In the genomic region with DNA sequence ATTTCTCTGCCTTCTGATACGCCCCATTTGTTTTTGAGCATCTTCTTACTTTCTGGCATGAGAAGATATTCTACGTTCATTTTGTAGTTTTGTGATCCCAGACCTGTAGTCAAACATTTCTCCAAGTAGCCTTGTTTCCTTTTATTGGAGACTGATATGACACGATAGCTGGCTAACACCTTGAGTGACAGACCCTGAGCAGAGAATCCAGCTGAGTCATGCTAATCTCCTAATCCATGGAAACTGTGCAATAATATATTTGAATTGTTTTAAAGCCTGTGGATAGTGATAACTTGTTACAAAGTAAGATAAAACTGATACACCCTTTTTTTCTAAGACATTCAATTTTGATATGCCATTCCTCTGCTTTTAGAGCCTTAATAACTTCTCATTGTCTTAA, we compare ENCODE assay signal across 11 cellular contexts. TPM values are rescaled to one million over a fixed set of nuclear protein-coding genes. Genes with fewer than 3 reads are reported as not detected.
A peak's percentile ranks its signal among the peaks of the same experiment; 100 is the strongest.
DNase-seq lines count a peak whose midpoint lies in the region; ATAC-seq and TF ChIP-seq lines count a peak whose summit lies in the region.
"Had no signal": no experiment of that assay in that cellular context is flagged by ENCODE, and none has a peak within 500 bp of the region (broad histone marks: within the 10 kb centered on the region; RNA-seq: fewer than 3 reads in every experiment).

No MANE protein-coding gene starts in this region.

- H3K79me2 ChIP-seq in smooth muscle cell (ENCODE audit: low read depth) = no peaks in the 10 kb centered on the region

- H3K9me3 ChIP-seq in heart right ventricle (no peaks in the 10 kb centered on the region), lower lobe of right lung (no peaks in the 10 kb centered on the region), upper lobe of left lung (no peaks in the 10 kb centered on the region), smooth muscle cell (replicated peaks; ENCODE audit: low read depth) (no peaks in the 10 kb centered on the region)
- H3K9me3 ChIP-seq: ovary had no signal

- DNase-seq in heart right ventricle (no peak), cardiac septum (ENCODE audit: low spot score) (no peak), lower lobe of right lung (no peak), upper lobe of left lung (no peak), head of caudate nucleus (no peak), lower leg skin (ENCODE audit: low spot score in 2 of 2) (no peak), smooth muscle cell (lab: John Stamatoyannopoulos, UW; ENCODE audit: unreplicated experiment) (no peak)
- DNase-seq in activated naive CD8-positive, alpha-beta T cell treated with anti-CD3 and anti-CD28 coated beads, Interleukin-2, amount 50 U/mL, for 24 hours = no peak
- DNase-seq: NCI-H2081 treated with DMSO at 0.1 percent for 48 hours, SW 1271 had no signal

- H3F3A ChIP-seq in smooth muscle cell (ENCODE audit: low read depth) = peaks cover 5% of the 10 kb centered on the region

- no peak for ATAC-seq in heart right ventricle
- ATAC-seq in activated naive CD8-positive, alpha-beta T cell treated with anti-CD3 and anti-CD28 coated beads, Interleukin-2, amount 50 U/mL, for 24 hours = no peak
- ATAC-seq in lower lobe of right lung = no peak
- no peak for ATAC-seq in upper lobe of left lung (ENCODE audit: low FRiP score in 2 of 2)

- no peak overlapping the region for H3K4me2 ChIP-seq in smooth muscle cell

- H4K20me1 ChIP-seq in smooth muscle cell (ENCODE audit: low read depth) = no peaks in the 10 kb centered on the region

- H3K4me1 ChIP-seq in heart right ventricle (peaks cover 0 to 55% (median 19%) of the 10 kb centered on the region in 9 donors), lower lobe of right lung (peaks cover 18% of the 10 kb centered on the region), upper lobe of left lung (peaks cover 7 to 35% (median 11%) of the 10 kb centered on the region in 4 donors), smooth muscle cell (ENCODE audit: low read depth) (no peaks in the 10 kb centered on the region)

- 44 to 68% methylated on average over 3 of the region's 3 CpGs for WGBS in heart right ventricle, 2 donors
- WGBS in upper lobe of left lung, 2 donors = 75 to 80% methylated on average over 3 of the region's 3 CpGs
- 71 to 74% methylated on average over 3 of the region's 3 CpGs for WGBS in lower leg skin, 2 donors
- WGBS in smooth muscle cell (ENCODE audit: low lambda C conversion rate) = 73% methylated on average over 3 of the region's 3 CpGs

- TF ChIP-seq CTCF in heart right ventricle (IDR thresholded peaks at IDR 0.05) (no peak), lower lobe of right lung (IDR thresholded peaks at IDR 0.05) (no peak), upper lobe of left lung (IDR thresholded peaks at IDR 0.05) (no peak), lower leg skin (IDR thresholded peaks at IDR 0.05) (no peak), smooth muscle cell (IDR thresholded peaks at IDR 0.05; ENCODE audit: borderline replicate concordance, insufficient read depth, poor library complexity, severe bottlenecking) (no peak)

- peak overlapping the region; percentile 49 to 89 (median 84) for H3K27ac ChIP-seq in heart right ventricle
- peak overlapping the region; percentile 78 for H3K27ac ChIP-seq in lower lobe of right lung
- H3K27ac ChIP-seq in upper lobe of left lung = peak overlapping the region; percentile 67 to 84 (median 71)
- no peak overlapping the region for H3K27ac ChIP-seq in smooth muscle cell (ENCODE audit: low read depth)

- H3K27me3 ChIP-seq in heart right ventricle (no peaks in the 10 kb centered on the region), lower lobe of right lung (ENCODE audit: low read depth) (no peaks in the 10 kb centered on the region), upper lobe of left lung (no peaks in the 10 kb centered on the region), smooth muscle cell (ENCODE audit: low read depth) (peaks cover 17% of the 10 kb centered on the region)
- H3K27me3 ChIP-seq: ovary had no signal

- H3K4me3 ChIP-seq in heart right ventricle = peak overlapping the region in 8 of 10 donors; percentile 25 to 65 (median 56)
- H3K4me3 ChIP-seq in lower lobe of right lung = peak overlapping the region; percentile 45
- H3K4me3 ChIP-seq in upper lobe of left lung = peak overlapping the region in 2 of 4 donors; percentile 41 to 45
- no peak overlapping the region for H3K4me3 ChIP-seq in lower leg skin (ENCODE audit: low read depth, poor library complexity, severe bottlenecking)
- no peak overlapping the region for H3K4me3 ChIP-seq in smooth muscle cell

- no peaks in the 10 kb centered on the region for H3K27me3 Mint-ChIP-seq in activated naive CD8-positive, alpha-beta T cell treated with anti-CD3 and anti-CD28 coated beads, Interleukin-2, amount 50 U/mL, for 24 hours

- peaks cover 9% of the 10 kb centered on the region for H3K36me3 Mint-ChIP-seq in activated naive CD8-positive, alpha-beta T cell treated with anti-CD3 and anti-CD28 coated beads, Interleukin-2, amount 50 U/mL, for 24 hours (ENCODE audit: low read depth)

- no peaks in the 10 kb centered on the region for H3K9me3 Mint-ChIP-seq in activated naive CD8-positive, alpha-beta T cell treated with anti-CD3 and anti-CD28 coated beads, Interleukin-2, amount 50 U/mL, for 24 hours

- H2AFZ ChIP-seq in smooth muscle cell (ENCODE audit: low read depth) = no peak overlapping the region

- no peak for TF ChIP-seq EP300 in upper lobe of left lung (IDR thresholded peaks at IDR 0.05)

- H3K27ac Mint-ChIP-seq in activated naive CD8-positive, alpha-beta T cell treated with anti-CD3 and anti-CD28 coated beads, Interleukin-2, amount 50 U/mL, for 24 hours = peak overlapping the region; percentile 94

- H3K36me3 ChIP-seq in heart right ventricle = no peaks in the 10 kb centered on the region
- H3K36me3 ChIP-seq in lower lobe of right lung = no peaks in the 10 kb centered on the region
- no peaks in the 10 kb centered on the region for H3K36me3 ChIP-seq in upper lobe of left lung
- no peaks in the 10 kb centered on the region for H3K36me3 ChIP-seq in smooth muscle cell (ENCODE audit: low read depth)
- H3K36me3 ChIP-seq: ovary had no signal

- peaks cover 54% of the 10 kb centered on the region for H3K4me1 Mint-ChIP-seq in activated naive CD8-positive, alpha-beta T cell treated with anti-CD3 and anti-CD28 coated beads, Interleukin-2, amount 50 U/mL, for 24 hours

- H3K9ac ChIP-seq in smooth muscle cell (ENCODE audit: low read depth) = no peak overlapping the region

- intact Hi-C loops in heart right ventricle (cut with DNase I) = loop anchor here in 6 of 10 donors (2.0 to 10.0 kb wide), 6 partner anchors 33 to 484 kb away; no protein-coding TSS in a partner anchor
- intact Hi-C loops in cardiac septum (cut with DNase I) = no loop called here
- intact Hi-C loops in lower lobe of right lung (cut with DNase I) = loop anchor here (5.0 kb wide), 1 partner anchor 58 kb away; no protein-coding TSS in a partner anchor
- intact Hi-C loops in head of caudate nucleus (cut with DNase I) = no loop called here
- intact Hi-C loops in lower leg skin (cut with DNase I; ENCODE audit: low total_unique reads) = no loop called here

- TF ChIP-seq POLR2A in upper lobe of left lung (IDR thresholded peaks at IDR 0.05) (no peak), lower leg skin (IDR thresholded peaks at IDR 0.05) (no peak)

- no peak overlapping the region for H3K4me3 Mint-ChIP-seq in activated naive CD8-positive, alpha-beta T cell treated with anti-CD3 and anti-CD28 coated beads, Interleukin-2, amount 50 U/mL, for 24 hours

RNA-seq across cellular contexts. Expression of a gene that starts 1.2 kb away (rescaled TPM):
- total RNA-seq in heart right ventricle = 10 to 100 TPM in 6 of 10 donors, 1 to 10 TPM in 4; 8.1 to 47.7 (median 13.6) TPM
- 1 to 10 TPM; 3.0 to 7.6 TPM for polyA plus RNA-seq in heart right ventricle
- 8.5 TPM for total RNA-seq in cardiac septum
- 52.9 TPM for total RNA-seq in lower lobe of right lung
- 10 to 100 TPM in 4 of 6 donors, 1 to 10 TPM in 2; 6.1 to 29.3 (median 18.3) TPM for total RNA-seq in upper lobe of left lung
- total RNA-seq in lower leg skin = 1 to 10 TPM in 3 of 4 donors, under 1 TPM in 1; 0.84 to 3.4 (median 2.3) TPM
- total RNA-seq in smooth muscle cell = not detected in 2 replicates
- polyA plus RNA-seq in smooth muscle cell = not detected in 2 replicates

RNA-seq across cellular contexts. Expression of a gene that starts 30.6 kb away (rescaled TPM):
- 10 to 100 TPM in 6 of 10 donors, 1 to 10 TPM in 4; 6.4 to 23.7 (median 11.6) TPM for total RNA-seq in heart right ventricle
- polyA plus RNA-seq in heart right ventricle = 10 to 100 TPM; 11.2 to 71.5 TPM
- 8.2 TPM for total RNA-seq in cardiac septum
- 80.5 TPM for total RNA-seq in lower lobe of right lung
- total RNA-seq in upper lobe of left lung = 10 to 100 TPM; 18.8 to 60.8 (median 37.2) TPM
- total RNA-seq in lower leg skin = 10 to 100 TPM in 1 of 4 donors, 1 to 10 TPM in 3; 4.4 to 13.1 (median 5.2) TPM
- total RNA-seq in smooth muscle cell = 0.27 TPM in 1 of 2 replicates, not detected in the other
- polyA plus RNA-seq in smooth muscle cell = 0.71 TPM in 1 of 2 replicates, not detected in the other

Comparison
In these comparisons a context has a peak if more than half of its experiments do, and no peak if none do; other contexts are left out.
1. intact Hi-C loops: an anchor here in heart right ventricle (2.0 to 10.0 kb wide) and lower lobe of right lung (5.0 kb wide); none called in cardiac septum, head of caudate nucleus and lower leg skin.
2. H3K4me3 ChIP-seq: peak in heart right ventricle (8 of 10) and lower lobe of right lung (single experiment); none in lower leg skin (single experiment) and smooth muscle cell (single experiment).